In the genomic region with DNA sequence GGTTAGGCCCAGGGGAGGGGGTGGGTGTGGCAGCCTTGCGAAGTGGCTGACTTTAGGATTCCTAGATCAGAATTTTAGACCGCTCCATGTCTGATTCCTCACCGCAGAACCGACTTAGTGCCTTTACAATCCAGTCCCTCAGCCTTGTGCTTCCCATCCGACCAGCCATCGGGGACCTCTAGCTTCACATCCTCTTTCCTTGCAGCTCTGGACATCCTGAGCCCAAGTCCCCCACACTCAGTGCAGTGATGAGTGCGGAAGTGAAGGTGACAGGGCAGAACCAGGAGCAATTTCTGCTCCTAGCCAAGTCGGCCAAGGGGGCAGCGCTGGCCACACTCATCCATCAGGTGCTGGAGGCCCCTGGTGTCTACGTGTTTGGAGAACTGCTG, we compare ENCODE assay signal across 8 cellular contexts. TPM values are rescaled to one million over a fixed set of nuclear protein-coding genes. Genes with fewer than 3 reads are reported as not detected.
DNase-seq lines count a peak whose midpoint lies in the region; ATAC-seq and TF ChIP-seq lines count a peak whose summit lies in the region.

No MANE protein-coding gene starts in this region.

- CTCF ChIA-PET in A673 (lab: Charles Lee) = interaction anchor here (0.6 to 0.9 kb wide), 3 partner anchors 14 to 154 kb away, joined by 3 read pairs; no protein-coding TSS in a partner anchor

- TF ChIP-seq CTCF in A673 (conservative IDR thresholded peaks at IDR 0.05; ENCODE audit: low read depth, low read length) = no peak
- no peak for TF ChIP-seq CTCF in mesothelial cell of epicardium (IDR thresholded peaks at IDR 0.05; ENCODE audit: unreplicated experiment)
- no peak for TF ChIP-seq CTCF in type B pancreatic cell (conservative IDR thresholded peaks at IDR 0.05)

- peak; percentile 29 for ATAC-seq in GM18498 (IDR thresholded peaks at IDR 0.05; ENCODE audit: unreplicated experiment)
- ATAC-seq in HG03354 (IDR thresholded peaks at IDR 0.05; ENCODE audit: poor library complexity, severe bottlenecking, unreplicated experiment) = peak; percentile 31

- H3K9me3 ChIP-seq in A673 (ENCODE audit: low read depth, low read length, poor library complexity, severe bottlenecking) (no peaks in the 10 kb centered on the region), SJSA1 (replicated peaks) (no peaks in the 10 kb centered on the region)

- intact Hi-C loops in A673 (cut with micrococcal nuclease; ENCODE audit: unreplicated experiment) = loop anchor here (1.0 kb wide), 1 partner anchor 40 kb away; no protein-coding TSS in a partner anchor

- H3K4me1 Mint-ChIP-seq in mesothelial cell of epicardium (peaks cover 17% of the 10 kb centered on the region), type B pancreatic cell (ENCODE audit: unreplicated experiment) (peaks cover 4% of the 10 kb centered on the region)

- POLR2A ChIA-PET in A673 (lab: Charles Lee; ENCODE audit: low non-redundant PET) = interaction anchor here (0.7 to 1.2 kb wide), 4 partner anchors 8 to 190 kb away, joined by 3 to 20 read pairs (median 4); a partner anchor contains a TSS

- H3K36me3 ChIP-seq in A673 (ENCODE audit: insufficient read depth, low read length, poor library complexity, severe bottlenecking) = peaks cover 12% of the 10 kb centered on the region
- peaks cover 26% of the 10 kb centered on the region for H3K36me3 ChIP-seq in SJSA1

- peaks cover 10% of the 10 kb centered on the region for H3K4me1 ChIP-seq in A673 (ENCODE audit: insufficient read depth, low read length, poor library complexity, severe bottlenecking)
- H3K4me1 ChIP-seq in SJSA1 (replicated peaks) = peaks cover 6% of the 10 kb centered on the region

- H3K27me3 Mint-ChIP-seq in mesothelial cell of epicardium (ENCODE audit: low read depth) = peaks cover 14% of the 10 kb centered on the region
- H3K27me3 Mint-ChIP-seq in type B pancreatic cell = peaks cover 15% of the 10 kb centered on the region

- H3K27ac ChIP-seq in A673 (ENCODE audit: low read depth, low read length, poor library complexity, severe bottlenecking) (peak overlapping the region; percentile 87), SJSA1 (peak overlapping the region; percentile 69)

- no peaks in the 10 kb centered on the region for H3K27me3 ChIP-seq in A673 (replicated peaks; ENCODE audit: insufficient read depth, low read depth, low read length, poor library complexity)
- H3K27me3 ChIP-seq in SJSA1 (replicated peaks) = no peaks in the 10 kb centered on the region

- peak overlapping the region; percentile 83 for H3K27ac Mint-ChIP-seq in mesothelial cell of epicardium
- H3K27ac Mint-ChIP-seq in type B pancreatic cell = peak overlapping the region; percentile 91

- H3K36me3 Mint-ChIP-seq in mesothelial cell of epicardium (peaks cover 5% of the 10 kb centered on the region), type B pancreatic cell (peaks cover 14% of the 10 kb centered on the region)

- H3K4me3 Mint-ChIP-seq in mesothelial cell of epicardium (peak overlapping the region; percentile 76), type B pancreatic cell (peak overlapping the region; percentile 91)

- TSS peak; percentile 75 for BruUV-seq in A673 (replicated peaks; lab: Mats Ljungman, UMichigan)

- peak overlapping the region; percentile 56 for H3K4me3 ChIP-seq in A673 (ENCODE audit: low read depth, low read length, poor library complexity, severe bottlenecking)
- H3K4me3 ChIP-seq in SJSA1 = peak overlapping the region; percentile 48

- H3K9me3 Mint-ChIP-seq in mesothelial cell of epicardium (peaks cover 4% of the 10 kb centered on the region), type B pancreatic cell (peaks cover 4% of the 10 kb centered on the region)

- DNase-seq in A673 (ENCODE audit: low spot score) = no peak
- peak in 1 of 2 experiments; percentile 45 for DNase-seq in SJSA1 (ENCODE audit: low read depth in 1 of 2, low spot score in 2 of 2)
- DNase-seq in dermis blood vessel endothelial cell = peak; percentile 43
- DNase-seq in mesothelial cell of epicardium (ENCODE audit: low spot score in 2 of 2, unreplicated experiment in 2 of 2) = peak in 1 of 2 experiments; percentile 40
- no peak for DNase-seq in type B pancreatic cell (ENCODE audit: extremely low spot score, unreplicated experiment)
- no peak for DNase-seq in AG20443 (ENCODE audit: low spot score)

RNA-seq across cellular contexts. Expression of a gene that starts 0.6 kb away (rescaled TPM):
- 67.2 and 67.7 TPM in 2 replicates for total RNA-seq in A673 (2021)
- total RNA-seq in SJSA1 (2014; rRNA removed; shearing (Covaris generic)) = 80.2 and 82.4 TPM in 2 replicates
- 31.7 and 41.4 TPM in 2 replicates for total RNA-seq in dermis blood vessel endothelial cell
- 34.1 to 37.6 TPM (median 34.8 TPM) in 3 replicates for total RNA-seq in mesothelial cell of epicardium
- 35.4 and 94.5 TPM in 2 replicates for total RNA-seq in type B pancreatic cell (ENCODE audit: low replicate concordance)

RNA-seq across cellular contexts. Expression of a gene that starts 23.8 kb away (rescaled TPM):
- 0.80 and 1.7 TPM in 2 replicates for total RNA-seq in A673 (2021)
- total RNA-seq in SJSA1 (2014; rRNA removed; shearing (Covaris generic)) = not detected in 2 replicates
- total RNA-seq in dermis blood vessel endothelial cell = not detected in 2 replicates
- total RNA-seq in mesothelial cell of epicardium = 3.7 to 6.0 TPM (median 3.9 TPM) in 3 replicates
- 0.95 and 3.9 TPM in 2 replicates for total RNA-seq in type B pancreatic cell (ENCODE audit: low replicate concordance)

RNA-seq across cellular contexts. Expression of a gene that starts 28.5 kb away (rescaled TPM):
- total RNA-seq in A673 (2021) (242 and 254 TPM in 2 replicates), dermis blood vessel endothelial cell (107 and 161 TPM in 2 replicates), mesothelial cell of epicardium (195 to 203 TPM (median 202 TPM) in 3 replicates), type B pancreatic cell (ENCODE audit: low replicate concordance) (187 and 371 TPM in 2 replicates)
- 171 and 243 TPM in 2 replicates for total RNA-seq in SJSA1 (2014; rRNA removed; shearing (Covaris generic))

RNA-seq across cellular contexts. Expression of a gene that starts 35.2 kb away (rescaled TPM):
- total RNA-seq in A673 (2021) = 88.8 and 92.5 TPM in 2 replicates
- total RNA-seq in SJSA1 (2014; rRNA removed; shearing (Covaris generic)) = 19.5 and 20.0 TPM in 2 replicates
- 12.1 and 15.9 TPM in 2 replicates for total RNA-seq in dermis blood vessel endothelial cell
- 94.9 to 101 TPM (median 96.3 TPM) in 3 replicates for total RNA-seq in mesothelial cell of epicardium
- total RNA-seq in type B pancreatic cell (ENCODE audit: low replicate concordance) = 78.3 and 127 TPM in 2 replicates

RNA-seq across cellular contexts. Expression of a gene that starts 41.8 kb away (rescaled TPM):
- total RNA-seq in A673 (2021) (600 and 620 TPM in 2 replicates), dermis blood vessel endothelial cell (65.5 and 130 TPM in 2 replicates), mesothelial cell of epicardium (320 to 338 TPM (median 323 TPM) in 3 replicates), type B pancreatic cell (ENCODE audit: low replicate concordance) (191 and 395 TPM in 2 replicates)
- 243 and 442 TPM in 2 replicates for total RNA-seq in SJSA1 (2014; rRNA removed; shearing (Covaris generic))
